ENCODE assay signal across 8 cellular contexts in the genomic region with DNA sequence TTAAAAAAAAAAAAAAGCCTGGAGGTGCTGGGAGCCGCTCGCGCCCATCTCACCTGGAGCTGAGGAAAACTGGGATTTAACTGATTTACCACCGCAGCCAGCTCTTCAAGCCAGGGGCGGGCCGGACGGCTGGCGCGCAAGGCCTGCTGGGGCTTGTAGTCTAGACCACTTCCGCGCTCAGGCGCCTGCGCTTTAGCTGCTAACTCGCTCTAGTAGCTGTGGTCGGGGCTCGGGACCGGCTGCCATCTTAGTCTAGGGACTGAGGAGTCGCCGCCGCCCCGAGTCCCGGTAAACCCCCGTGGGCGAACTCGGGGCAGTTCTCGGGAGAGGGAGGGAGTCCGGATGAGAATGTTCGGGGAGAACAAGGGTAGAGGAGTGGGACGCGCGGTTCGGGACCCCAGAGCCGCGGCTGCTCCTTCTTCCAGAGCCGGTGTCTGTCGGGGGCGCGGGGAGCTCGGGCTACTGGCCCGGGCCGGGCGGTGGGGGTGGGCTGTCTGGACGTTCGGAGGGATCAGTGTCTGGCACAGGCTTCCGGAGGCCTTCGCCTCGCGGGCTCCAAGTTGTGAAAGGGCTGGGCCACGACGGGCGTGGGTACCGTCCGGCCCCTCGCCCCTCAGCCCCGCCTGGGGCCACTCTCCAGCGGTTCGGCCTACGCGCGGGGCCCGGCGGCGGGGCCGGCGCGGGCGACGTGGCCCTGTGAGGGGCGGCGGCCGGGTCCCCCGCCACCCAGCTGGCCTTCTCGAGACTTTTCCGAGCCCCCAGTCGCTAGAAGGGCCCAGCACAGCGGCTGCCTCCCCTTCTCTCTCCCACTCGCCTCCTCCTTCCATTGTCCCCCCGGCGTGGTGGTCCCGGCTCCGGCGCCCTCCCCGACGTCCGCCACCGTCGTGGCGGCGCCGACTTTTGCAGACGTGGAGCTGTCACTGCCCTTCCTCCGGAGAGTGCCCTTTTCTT. TPM values are rescaled to one million over a fixed set of nuclear protein-coding genes. Genes with fewer than 3 reads are reported as not detected.
A peak's percentile ranks its signal among the peaks of the same experiment; 100 is the strongest.
DNase-seq lines count a peak whose midpoint lies in the region; ATAC-seq and TF ChIP-seq lines count a peak whose summit lies in the region.

A gene (plus strand): TSS at position 212 of the 951 bp plus-strand sequence. CDS start 30,539 bp downstream, outside the sequence.

- H3K79me2 ChIP-seq in DOHH2 (ENCODE audit: control insufficient read depth, low read length), result peaks cover 52% of the 10 kb centered on the region
- H3K79me2 ChIP-seq in GM23338 (replicated peaks; ENCODE audit: insufficient read depth), result peaks cover 47% of the 10 kb centered on the region

- H3K9me3 ChIP-seq in DOHH2 (ENCODE audit: control insufficient read depth, insufficient read depth, low read length), result no peaks in the 10 kb centered on the region

- H3K27me3 ChIP-seq in DOHH2 (ENCODE audit: control insufficient read depth, low read length), result no peaks in the 10 kb centered on the region
- no peaks in the 10 kb centered on the region for H3K27me3 ChIP-seq in GM23338 (ENCODE audit: insufficient read depth)

- peak; percentile 99 for DNase-seq in GM23338 (ENCODE audit: low spot score)
- peak; percentile 91 for DNase-seq in LHCN-M2 (ENCODE audit: low read depth)
- DNase-seq in RPMI8226, result peak; percentile 95
- DNase-seq in fibroblast of mammary gland (ENCODE audit: low read depth), result peak; percentile 93
- DNase-seq in natural killer cell, result peak; percentile 89
- DNase-seq in stimulated activated naive CD4-positive, alpha-beta T cell treated with Interleukin-2 at 50 U/mL for 16 hours (lab: John Stamatoyannopoulos, UW), result peak; percentile 92

- peak within 1 kb of the TSS; percentile 81 for H3K4me2 ChIP-seq in DOHH2 (ENCODE audit: low read length)
- H3K4me2 ChIP-seq in GM23338, result peak within 1 kb of the TSS; percentile 90

- H3K27ac ChIP-seq in DOHH2 (ENCODE audit: low read depth, low read length) (peak within 1 kb of the TSS; percentile 29; the same call in 1 of the 2 replicates), GM23338 (ENCODE audit: low read depth) (no peak within 1 kb of the TSS; the same call in 1 of the 2 replicates)

- H4K20me1 ChIP-seq in DOHH2 (ENCODE audit: control insufficient read depth, insufficient read depth, low read depth, low read length), result peaks cover 17% of the 10 kb centered on the region; the same call in 1 of the 2 replicates
- peaks cover 26% of the 10 kb centered on the region for H4K20me1 ChIP-seq in GM23338 (replicated peaks; ENCODE audit: insufficient read depth)

- no peaks in the 10 kb centered on the region for H3K9me2 ChIP-seq in DOHH2 (replicated peaks; ENCODE audit: control insufficient read depth, low read length)
- no peaks in the 10 kb centered on the region for H3K9me2 ChIP-seq in GM23338 (ENCODE audit: insufficient read depth)

- H3K4me1 ChIP-seq in DOHH2 (ENCODE audit: control insufficient read depth, low read length) (peaks cover 47% of the 10 kb centered on the region), GM23338 (ENCODE audit: insufficient read depth) (peaks cover 22% of the 10 kb centered on the region)

- H3K27ac Mint-ChIP-seq in GM23338 (peak within 1 kb of the TSS; percentile 96), natural killer cell (peak within 1 kb of the TSS; percentile 85 to 98)
- peak within 1 kb of the TSS; percentile 98 for H3K27ac Mint-ChIP-seq in activated T-helper 17 cell treated with anti-CD3 and anti-CD28 coated beads, Interleukin-2, amount 50 U/mL, for 72 hours

- peak within 1 kb of the TSS; percentile 89 for H2AFZ ChIP-seq in GM23338

- no peak for TF ChIP-seq CTCF in DOHH2 (IDR thresholded peaks at IDR 0.05; ENCODE audit: low read depth, low read length, poor library complexity, severe bottlenecking)
- TF ChIP-seq CTCF in GM23338 (conservative IDR thresholded peaks at IDR 0.05; ENCODE audit: low read depth in 2 of 2), result no peak
- TF ChIP-seq CTCF in fibroblast of mammary gland (conservative IDR thresholded peaks at IDR 0.05; ENCODE audit: control insufficient read depth, insufficient read depth, low read depth, low read length), result no peak
- no peak for TF ChIP-seq CTCF in natural killer cell (IDR thresholded peaks at IDR 0.05)

- H3K9me3 Mint-ChIP-seq in GM23338 (no peaks in the 10 kb centered on the region), natural killer cell (no peaks in the 10 kb centered on the region)
- H3K9me3 Mint-ChIP-seq in activated T-helper 17 cell treated with anti-CD3 and anti-CD28 coated beads, Interleukin-2, amount 50 U/mL, for 72 hours, result no peaks in the 10 kb centered on the region

- peaks cover 13% of the 10 kb centered on the region for H3K36me3 ChIP-seq in DOHH2 (ENCODE audit: control insufficient read depth, low read length)
- H3K36me3 ChIP-seq in GM23338 (ENCODE audit: insufficient read depth), result no peaks in the 10 kb centered on the region

- H3K4me1 Mint-ChIP-seq in GM23338, result peaks cover 17% of the 10 kb centered on the region
- peaks cover 16% of the 10 kb centered on the region for H3K4me1 Mint-ChIP-seq in activated T-helper 17 cell treated with anti-CD3 and anti-CD28 coated beads, Interleukin-2, amount 50 U/mL, for 72 hours
- peaks cover 38 to 39% of the 10 kb centered on the region in 2 donors for H3K4me1 Mint-ChIP-seq in natural killer cell

- intact Hi-C loops in natural killer cell (cut with micrococcal nuclease), result loop anchor here (1.0 to 2.0 kb wide), 2 partner anchors 25 to 153 kb away; a partner anchor contains a TSS

- peak within 1 kb of the TSS; percentile 94 for H3K4me3 Mint-ChIP-seq in GM23338
- H3K4me3 Mint-ChIP-seq in activated T-helper 17 cell treated with anti-CD3 and anti-CD28 coated beads, Interleukin-2, amount 50 U/mL, for 72 hours, result peak within 1 kb of the TSS; percentile 91
- peak within 1 kb of the TSS; percentile 100 for H3K4me3 Mint-ChIP-seq in natural killer cell

- H3K4me3 ChIP-seq in DOHH2 (ENCODE audit: low read length) (peak within 1 kb of the TSS; percentile 86), GM23338 (peak within 1 kb of the TSS; percentile 94), fibroblast of mammary gland (ENCODE audit: control insufficient read depth, low read depth, low read length) (peak within 1 kb of the TSS; percentile 88)

- peak; percentile 99 for ATAC-seq in GM23338
- peak; percentile 100 for ATAC-seq in activated T-helper 17 cell treated with anti-CD3 and anti-CD28 coated beads, Interleukin-2, amount 50 U/mL, for 72 hours (replicated peaks)
- peak; percentile 88 to 97 (median 93) for ATAC-seq in natural killer cell

- no peaks in the 10 kb centered on the region for H3F3A ChIP-seq in DOHH2 (ENCODE audit: control insufficient read depth, insufficient read depth)
- 0 out of 2 replicates have a peak, but pooled peaks cover 3% of the 10 kb centered on the region for H3F3A ChIP-seq in GM23338 (replicated peaks; ENCODE audit: low read depth)

- peaks cover 9% of the 10 kb centered on the region; the same call in 2 of the 3 replicates for H3K36me3 Mint-ChIP-seq in GM23338 (ENCODE audit: low read depth)
- peaks cover 25% of the 10 kb centered on the region for H3K36me3 Mint-ChIP-seq in activated T-helper 17 cell treated with anti-CD3 and anti-CD28 coated beads, Interleukin-2, amount 50 U/mL, for 72 hours (ENCODE audit: low read depth)
- H3K36me3 Mint-ChIP-seq in natural killer cell, result no peaks in the 10 kb centered on the region

- peaks cover 12% of the 10 kb centered on the region for H3K27me3 Mint-ChIP-seq in GM23338 (ENCODE audit: insufficient read depth, low read depth, poor library complexity)
- no peaks in the 10 kb centered on the region for H3K27me3 Mint-ChIP-seq in activated T-helper 17 cell treated with anti-CD3 and anti-CD28 coated beads, Interleukin-2, amount 50 U/mL, for 72 hours
- H3K27me3 Mint-ChIP-seq in natural killer cell (ENCODE audit: low read depth in 2 of 2), result no peaks in the 10 kb centered on the region

TF ChIP-seq in GM23338, 12 proteins besides CTCF, POLR2A, EP300 and RAD21 (continues in another document):
- no peak for TF ChIP-seq EZH2 (IDR thresholded peaks at IDR 0.05; ENCODE audit: low read depth, unreplicated experiment)
- peak; percentile 94 for TF ChIP-seq POLR2AphosphoS5 (IDR thresholded peaks at IDR 0.05; ENCODE audit: low read depth)

RNA-seq across cellular contexts. Expression of the gene that starts here (rescaled TPM):
- 24.9 and 31.6 TPM in 2 replicates for total RNA-seq in GM23338 (2014; rRNA removed; shearing (Covaris generic))
- polyA plus RNA-seq in GM23338 (2016; fragmentation: Nextera tagmentation; extraction: Ambion mirVana), result 16.1 and 16.4 TPM in 2 replicates
- total RNA-seq in LHCN-M2 (2014; rRNA removed) (38.7 and 38.9 TPM in 2 replicates), natural killer cell (100 to 1,000 TPM; 157 to 182 (median 163) TPM)
- polyA plus RNA-seq in LHCN-M2 (2012), result 12.2 TPM
- 10 to 100 TPM; 30.5 to 34.4 TPM for total RNA-seq in activated T-helper 17 cell treated with anti-CD3 and anti-CD28 coated beads, Interleukin-2, amount 50 U/mL, for 72 hours
